Comparison of ENCODE assay signal across 8 cellular contexts in the genomic region with DNA sequence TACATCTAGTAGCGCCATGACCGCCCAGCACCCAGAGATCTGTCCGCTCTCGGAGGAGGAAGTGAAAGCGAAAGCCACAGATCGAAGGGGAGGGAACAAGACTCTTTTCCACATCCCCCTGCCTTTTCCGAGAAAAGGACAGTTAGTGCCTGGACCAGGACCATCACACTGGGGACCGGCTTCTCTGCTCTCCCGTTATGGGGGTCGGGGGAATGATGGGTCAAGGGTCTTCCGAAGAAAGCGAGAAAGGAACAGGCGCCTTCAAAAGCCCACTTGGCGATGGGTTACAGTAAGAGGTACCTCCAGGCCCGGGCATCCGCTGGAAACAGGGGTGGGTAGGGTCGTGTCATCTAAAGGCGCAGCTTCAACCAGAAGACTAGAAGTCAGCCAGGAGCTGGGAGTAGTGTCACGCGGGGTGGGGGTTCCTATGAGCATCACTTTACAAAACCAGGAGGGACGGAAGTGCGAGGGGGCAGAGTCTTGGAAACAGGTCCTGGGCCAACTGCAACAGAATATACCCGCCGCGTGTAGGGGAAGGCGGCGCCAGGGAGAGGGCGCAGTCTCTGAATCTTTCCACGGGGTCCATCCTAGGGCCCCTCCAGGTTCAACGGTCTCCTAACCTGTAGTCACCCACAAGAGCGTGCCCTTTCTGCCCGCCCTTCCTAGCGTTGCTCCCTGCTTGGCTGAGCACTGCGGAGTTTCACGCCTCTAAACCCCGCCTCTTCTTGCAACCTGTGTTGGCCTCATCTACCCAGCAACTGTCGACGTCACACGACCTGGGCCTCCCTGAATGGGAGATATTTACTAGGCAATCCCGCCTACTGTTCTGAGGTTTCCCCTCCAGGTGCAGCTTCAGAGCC. TPM values are rescaled to one million over a fixed set of nuclear protein-coding genes. Genes with fewer than 3 reads are reported as not detected.
DNase-seq lines count a peak whose midpoint lies in the region; ATAC-seq, FAIRE-seq and TF ChIP-seq lines count a peak whose summit lies in the region.

A gene (minus strand): TSS at position 69 of the 860 bp plus-strand sequence. CDS start 51 bp downstream, at position 18.

- H3K36me3 Mint-ChIP-seq in astrocyte (ENCODE audit: low read depth, unreplicated experiment): peaks cover 43% of the 10 kb centered on the region

- no peaks in the 10 kb centered on the region for H3K79me2 ChIP-seq in astrocyte (ENCODE audit: insufficient read depth, low read length)

- H3K9me3 Mint-ChIP-seq in astrocyte (ENCODE audit: unreplicated experiment): peaks cover 1% of the 10 kb centered on the region

- peaks cover 12% of the 10 kb centered on the region for H3K4me1 Mint-ChIP-seq in astrocyte (ENCODE audit: low read depth, unreplicated experiment)

- H3K9me3 ChIP-seq in astrocyte (ENCODE audit: insufficient read depth, low read depth, low read length): no peaks in the 10 kb centered on the region
- H3K9me3 ChIP-seq in vagina: no peaks in the 10 kb centered on the region

- DNase-seq in GM18507 (ENCODE audit: extremely low spot score, insufficient read length, low read depth) (peak; percentile 79), NCI-H2029 (lab: John Stamatoyannopoulos, UW) (peak; percentile 96), T-helper 22 cell (ENCODE audit: low read depth) (peak; percentile 97), astrocyte (ENCODE audit: low read depth) (peak; percentile 84), hepatic stellate cell (ENCODE audit: low spot score) (peak; percentile 93), vagina (ENCODE audit: extremely low spot score in 2 of 2) (peak in 1 of 2 donors; percentile 98)

- H3K4me1 ChIP-seq in astrocyte (ENCODE audit: insufficient read depth, low read length): peaks cover 3% of the 10 kb centered on the region
- H3K4me1 ChIP-seq in rectal smooth muscle tissue (ENCODE audit: control insufficient read depth, insufficient read depth, low read length): peaks cover 3% of the 10 kb centered on the region
- H3K4me1 ChIP-seq in vagina: peaks cover 26% of the 10 kb centered on the region

- peaks cover 8% of the 10 kb centered on the region for H3K36me3 ChIP-seq in astrocyte (ENCODE audit: insufficient read depth, low read length)
- H3K36me3 ChIP-seq in rectal smooth muscle tissue (ENCODE audit: control insufficient read depth, insufficient read depth, low read length): peaks cover 38% of the 10 kb centered on the region
- H3K36me3 ChIP-seq in vagina: peaks cover 0 to 32% of the 10 kb centered on the region in 2 donors

- no peaks in the 10 kb centered on the region for H4K20me1 ChIP-seq in astrocyte (ENCODE audit: insufficient read depth, low read length)

- H3K4me3 Mint-ChIP-seq in astrocyte (ENCODE audit: unreplicated experiment): peak within 1 kb of the TSS; percentile 96

- H3K27ac ChIP-seq in astrocyte (ENCODE audit: low read depth, low read length) (peak within 1 kb of the TSS; percentile 78), rectal smooth muscle tissue (ENCODE audit: low read depth, low read length) (peak within 1 kb of the TSS; percentile 89), vagina (peak within 1 kb of the TSS; percentile 99)

- H3K4me3 ChIP-seq in astrocyte (ENCODE audit: insufficient read depth, low read depth, low read length): peak within 1 kb of the TSS; percentile 93
- H3K4me3 ChIP-seq in rectal smooth muscle tissue (ENCODE audit: low read length): peak within 1 kb of the TSS; percentile 86
- H3K4me3 ChIP-seq in vagina: peak within 1 kb of the TSS; percentile 57 to 86

- intact Hi-C loops in vagina (cut with DNase I): loop anchor here (1.0 to 5.0 kb wide), 2 partner anchors 10 to 128 kb away; a partner anchor contains a TSS

- TF ChIP-seq CTCF in astrocyte (IDR thresholded peaks at IDR 0.05; ENCODE audit: insufficient read depth, low read depth, low read length): no peak
- no peak for TF ChIP-seq CTCF in vagina (IDR thresholded peaks at IDR 0.05)

- ATAC-seq in HG02973 (IDR thresholded peaks at IDR 0.05; ENCODE audit: unreplicated experiment): peak; percentile 55

- peak within 1 kb of the TSS; percentile 91 for H3K4me2 ChIP-seq in astrocyte (ENCODE audit: low read length)

- TF ChIP-seq POLR2A in vagina (IDR thresholded peaks at IDR 0.05): peak; percentile 62 to 95

- peak; percentile 99 for FAIRE-seq in GM18507 (lab: Jason Lieb, UNC)
- FAIRE-seq in astrocyte (lab: Jason Lieb, UNC): no peak

- peak within 1 kb of the TSS; percentile 91 for H3K27ac Mint-ChIP-seq in astrocyte (ENCODE audit: unreplicated experiment)

- peak within 1 kb of the TSS; percentile 92 for H2AFZ ChIP-seq in astrocyte (ENCODE audit: low read depth, low read length)

- H3K27me3 Mint-ChIP-seq in astrocyte (ENCODE audit: low read depth, unreplicated experiment): peaks cover 18% of the 10 kb centered on the region

- H3K27me3 ChIP-seq in astrocyte (ENCODE audit: insufficient read depth, low read length) (no peaks in the 10 kb centered on the region), rectal smooth muscle tissue (ENCODE audit: control insufficient read depth, insufficient read depth, low read length) (no peaks in the 10 kb centered on the region), vagina (no peaks in the 10 kb centered on the region)

- H3K9ac ChIP-seq in astrocyte (ENCODE audit: low read length): peak within 1 kb of the TSS; percentile 90
- H3K9ac ChIP-seq in rectal smooth muscle tissue (ENCODE audit: low read length): peak within 1 kb of the TSS; percentile 89

RNA-seq across cellular contexts. Expression of the gene that starts here (rescaled TPM):
- total RNA-seq in astrocyte (45.5 and 57.5 TPM in 2 replicates), vagina (31.9 TPM)
